27 cellular contexts compared by ENCODE assay signal in the genomic region with DNA sequence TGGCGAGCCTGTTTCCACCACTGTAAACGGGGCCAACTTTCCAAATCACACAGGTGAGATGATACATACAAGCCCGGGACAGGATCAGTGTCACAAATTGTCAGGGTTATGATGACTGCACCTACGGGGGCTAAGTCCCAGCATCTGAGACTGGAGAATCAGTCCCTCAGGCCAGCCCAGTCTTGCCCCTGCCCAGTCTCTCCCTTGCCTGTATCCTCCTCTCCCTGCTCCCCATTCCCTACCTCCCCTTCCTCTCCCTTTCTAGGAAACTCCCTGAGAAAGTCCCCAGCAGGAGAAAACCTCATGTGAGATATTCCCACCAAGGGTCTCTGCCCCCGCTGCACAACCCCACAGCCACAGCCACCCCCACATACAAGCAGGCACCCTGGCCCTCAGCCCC. TPM values are rescaled to one million over a fixed set of nuclear protein-coding genes. Genes with fewer than 3 reads are reported as not detected.
DNase-seq lines count a peak whose midpoint lies in the region; ATAC-seq and TF ChIP-seq lines count a peak whose summit lies in the region.
"Had no signal": no experiment of that assay in that cellular context is flagged by ENCODE, and none has a peak within 500 bp of the region (broad histone marks: within the 10 kb centered on the region; RNA-seq: fewer than 3 reads in every experiment).

No MANE protein-coding gene starts in this region.

- H3F3A ChIP-seq in PC-3 (ENCODE audit: low read length, unreplicated experiment), result no peaks in the 10 kb centered on the region

- H3K27me3 ChIP-seq in Panc1 (ENCODE audit: control insufficient read depth, insufficient read depth, low read length), result no peaks in the 10 kb centered on the region
- no peaks in the 10 kb centered on the region for H3K27me3 ChIP-seq in brain microvascular endothelial cell (replicated peaks)
- H3K27me3 ChIP-seq in tibial nerve, result no peaks in the 10 kb centered on the region
- no peaks in the 10 kb centered on the region for H3K27me3 ChIP-seq in PC-3 (ENCODE audit: low read length)

- no peak for TF ChIP-seq CTCF in Panc1 (IDR thresholded peaks at IDR 0.05)
- TF ChIP-seq CTCF in brain microvascular endothelial cell (IDR thresholded peaks at IDR 0.05; ENCODE audit: low read depth, low read length, missing control alignments), result no peak
- no peak for TF ChIP-seq CTCF in nephron (IDR thresholded peaks at IDR 0.05; ENCODE audit: unreplicated experiment in 3 of 3)
- no peak for TF ChIP-seq CTCF in tibial nerve (IDR thresholded peaks at IDR 0.05)
- TF ChIP-seq CTCF in PC-3 (conservative IDR thresholded peaks at IDR 0.05; ENCODE audit: low read depth, low read length), result no peak

- DNase-seq in Panc1 (ENCODE audit: low read depth, low spot score) (no peak), brain microvascular endothelial cell (no peak), tibial nerve (ENCODE audit: low spot score in 2 of 2) (no peak), EL (no peak), PC-3 (no peak)
- no peak for DNase-seq in activated CD4-positive, alpha-beta T cell treated with anti-CD3 and anti-CD28 coated beads for 4 hours
- DNase-seq: activated naive CD8-positive, alpha-beta T cell treated with anti-CD3 and anti-CD28 coated beads for 36 hours; dermis blood vessel endothelial cell; DMS79; foreskin fibroblast; HCEC 1CT; NCI-H1436 treated with DMSO at 0.1 percent for 48 hours; NCI-H2171; OCI-M1; posterior cingulate gyrus; small intestine; stimulated activated CD4-positive, alpha-beta T cell treated with anti-CD3 and anti-CD28 coated beads, Interleukin-4, amount 100 ng/mL, for 1 hour; stimulated activated naive CD8-positive, alpha-beta T cell treated with anti-CD3 and anti-CD28 coated beads, Interleukin-15, amount 100 ng/mL, for 72 hours; T1000 had no signal

- H2AFZ ChIP-seq in PC-3 (ENCODE audit: low read length), result no peak overlapping the region

- H3K27me3 Mint-ChIP-seq in nephron (ENCODE audit: low read depth), result peaks cover 8% of the 10 kb centered on the region

- ATAC-seq in Panc1, result no peak
- ATAC-seq in PC-3, result no peak
- ATAC-seq: activated CD4-positive, CD25-positive, alpha-beta regulatory T cell treated with anti-CD3 and anti-CD28 coated beads, Interleukin-2, amount 50 U/mL, for 24 hours; stimulated activated naive CD8-positive, alpha-beta T cell treated with anti-CD3 and anti-CD28 coated beads, Interleukin-15, amount 100 ng/mL, for 72 hours had no signal

- H3K27ac Mint-ChIP-seq in nephron, result peak overlapping the region; percentile 97 to 99 (median 97)
- H3K27ac Mint-ChIP-seq: activated naive CD8-positive, alpha-beta T cell treated with anti-CD3 and anti-CD28 coated beads for 36 hours; activated T-helper 1 cell treated with anti-CD3 and anti-CD28 coated beads, Interleukin-12 subunit alpha, Interleukin-12 subunit beta, Interleukin-2, Interleukin-4 antibody, amounts not matched to agents 30 ng/mL and 10 ng/mL and 1 ng/mL, durations not matched to agents 14 hours and 24 hours and 36 hours had no signal

- H3K9ac ChIP-seq in PC-3 (ENCODE audit: low read length), result no peak overlapping the region

- no peak for TF ChIP-seq POLR2A in tibial nerve (IDR thresholded peaks at IDR 0.05)

- intact Hi-C loops in Panc1 (cut with micrococcal nuclease; ENCODE audit: unreplicated experiment), result no loop called here
- intact Hi-C loops in PC-3 (cut with micrococcal nuclease), result no loop called here

- H3K4me3 ChIP-seq in Panc1 (ENCODE audit: low read depth in 2 of 2, low read length in 2 of 2) (peak overlapping the region in 1 of 2 experiments; percentile 0; a peak in 2 of 4 replicates), brain microvascular endothelial cell (ENCODE audit: low read depth, low read length) (peak overlapping the region; percentile 46), tibial nerve (peak overlapping the region; percentile 21 to 54 (median 32)), PC-3 (ENCODE audit: low read length) (no peak overlapping the region)
- H3K4me3 ChIP-seq: SK-N-MC had no signal

- H3K4me1 ChIP-seq in Panc1 (ENCODE audit: control insufficient read depth, insufficient read depth, low read length), result peaks cover 60% of the 10 kb centered on the region
- H3K4me1 ChIP-seq in tibial nerve, result peaks cover 0 to 68% (median 12%) of the 10 kb centered on the region in 4 donors
- H3K4me1 ChIP-seq in PC-3 (ENCODE audit: insufficient read depth, low read length), result peaks cover 19% of the 10 kb centered on the region

- in situ Hi-C loops in Panc1 (cut with HindIII; ENCODE audit: low pct_unique_long_range_greater_than_20kb, low sequenced_read_pairs), result no loop called here
- in situ Hi-C loops in brain microvascular endothelial cell (cut with HindIII; ENCODE audit: low pct_ligation_motif_present, low sequenced_read_pairs), result no loop called here

- H3K9me3 ChIP-seq in Panc1 (ENCODE audit: control insufficient read depth, insufficient read depth, low read depth, low read length) (no peaks in the 10 kb centered on the region), tibial nerve (no peaks in the 10 kb centered on the region), PC-3 (ENCODE audit: low read length) (no peaks in the 10 kb centered on the region)

- H3K36me3 Mint-ChIP-seq in nephron (ENCODE audit: low read depth), result no peaks in the 10 kb centered on the region
- H3K36me3 Mint-ChIP-seq: activated naive CD8-positive, alpha-beta T cell treated with anti-CD3 and anti-CD28 coated beads for 36 hours had no signal

- peaks cover 31% of the 10 kb centered on the region for H3K4me1 Mint-ChIP-seq in nephron
- H3K4me1 Mint-ChIP-seq: activated naive CD8-positive, alpha-beta T cell treated with anti-CD3 and anti-CD28 coated beads for 36 hours; stimulated activated naive CD8-positive, alpha-beta T cell treated with anti-CD3 and anti-CD28 coated beads, Interleukin-15, amount 100 ng/mL, for 72 hours had no signal

- H3K4me2 ChIP-seq in PC-3 (ENCODE audit: low read length), result no peak overlapping the region

- peak overlapping the region; percentile 84 for H3K27ac ChIP-seq in Panc1 (ENCODE audit: low read length)
- peak overlapping the region; percentile 99 for H3K27ac ChIP-seq in brain microvascular endothelial cell
- peak overlapping the region in 2 of 4 donors; percentile 73 to 82 for H3K27ac ChIP-seq in tibial nerve
- no peak overlapping the region for H3K27ac ChIP-seq in PC-3 (ENCODE audit: low read length)
- H3K27ac ChIP-seq: HL-60, SK-N-MC had no signal

- POLR2A ChIA-PET in Panc1 (lab: Charles Lee) (no interaction called here), PC-3 (lab: Charles Lee; ENCODE audit: unreplicated experiment) (no interaction called here)

- H3K9me2 ChIP-seq in PC-3 (replicated peaks; ENCODE audit: low read length), result no peaks in the 10 kb centered on the region

- CTCF ChIA-PET in Panc1 (lab: Charles Lee), result interaction anchor here (0.6 kb wide), 1 partner anchor 402 kb away, joined by 4 read pairs; no protein-coding TSS in a partner anchor
- CTCF ChIA-PET in PC-3 (lab: Charles Lee), result no interaction called here

- BruUV-seq in Panc1 (replicated peaks; lab: Mats Ljungman, UMichigan) (no TSS peak), PC-3 (replicated peaks; lab: Mats Ljungman, UMichigan) (no TSS peak)

- no peaks in the 10 kb centered on the region for H3K9me3 Mint-ChIP-seq in nephron
- H3K9me3 Mint-ChIP-seq: activated naive CD8-positive, alpha-beta T cell treated with anti-CD3 and anti-CD28 coated beads for 36 hours; activated T-helper 1 cell treated with anti-CD3 and anti-CD28 coated beads, Interleukin-12 subunit alpha, Interleukin-12 subunit beta, Interleukin-2, Interleukin-4 antibody, amounts not matched to agents 30 ng/mL and 10 ng/mL and 1 ng/mL, durations not matched to agents 14 hours and 24 hours and 36 hours; stimulated activated naive CD8-positive, alpha-beta T cell treated with anti-CD3 and anti-CD28 coated beads, Interleukin-15, amount 100 ng/mL, for 72 hours had no signal

- H3K79me2 ChIP-seq in PC-3 (ENCODE audit: low read length), result no peaks in the 10 kb centered on the region

- H3K36me3 ChIP-seq in Panc1 (ENCODE audit: control insufficient read depth, insufficient read depth, low read length) (no peaks in the 10 kb centered on the region), brain microvascular endothelial cell (replicated peaks) (no peaks in the 10 kb centered on the region), tibial nerve (no peaks in the 10 kb centered on the region), PC-3 (ENCODE audit: low read depth, low read length) (no peaks in the 10 kb centered on the region)

- WGBS in tibial nerve, 2 donors, result 63 to 68% methylated on average over 2 to 5 of the region's 5 CpGs

- peak overlapping the region; percentile 77 to 82 (median 81) for H3K4me3 Mint-ChIP-seq in nephron
- H3K4me3 Mint-ChIP-seq: activated naive CD8-positive, alpha-beta T cell treated with anti-CD3 and anti-CD28 coated beads for 36 hours; activated T-helper 1 cell treated with anti-CD3 and anti-CD28 coated beads, Interleukin-12 subunit alpha, Interleukin-12 subunit beta, Interleukin-2, Interleukin-4 antibody, amounts not matched to agents 30 ng/mL and 10 ng/mL and 1 ng/mL, durations not matched to agents 14 hours and 24 hours and 36 hours; stimulated activated naive CD8-positive, alpha-beta T cell treated with anti-CD3 and anti-CD28 coated beads, Interleukin-15, amount 100 ng/mL, for 72 hours had no signal

- H4K20me1 ChIP-seq in PC-3 (ENCODE audit: low read length), result no peaks in the 10 kb centered on the region

- TF ChIP-seq EP300 in tibial nerve (IDR thresholded peaks at IDR 0.05), result no peak

RNA-seq across cellular contexts. Expression of gene FOXS1, which starts 1.5 kb away (rescaled TPM):
- total RNA-seq in Panc1 (2021; ENCODE audit: unreplicated experiment) (6.3 TPM), tibial nerve (10 to 100 TPM in 1 of 4 donors, 1 to 10 TPM in 3; 3.0 to 11.8 (median 8.0) TPM), PC-3 (2014; rRNA removed) (not detected in 2 replicates)
- polyA plus RNA-seq in Panc1 (2012; ENCODE audit: insufficient read length), result 6.0 TPM
- total RNA-seq: activated CD8-positive, alpha-beta memory T cell treated with anti-CD3 and anti-CD28 coated beads for 36 hours; activated naive CD8-positive, alpha-beta T cell treated with anti-CD3 and anti-CD28 coated beads for 36 hours; activated T-helper 1 cell treated with anti-CD3 and anti-CD28 coated beads, Interleukin-12 subunit alpha, Interleukin-12 subunit beta, Interleukin-2, Interleukin-4 antibody, amounts not matched to agents 30 ng/mL and 10 ng/mL and 1 ng/mL, durations not matched to agents 14 hours and 24 hours and 36 hours; bronchial epithelial cell; dermis blood vessel endothelial cell had no signal

RNA-seq across cellular contexts. Expression of gene MYLK2, which starts 24.7 kb away (rescaled TPM):
- 0.87 TPM for total RNA-seq in Panc1 (2021; ENCODE audit: unreplicated experiment)
- 0.15 TPM for polyA plus RNA-seq in Panc1 (2012; ENCODE audit: insufficient read length)
- 1 to 10 TPM in 1 of 4 donors, under 1 TPM in 1, not detected in 2; 0.66 to 1.3 TPM for total RNA-seq in tibial nerve
- total RNA-seq in PC-3 (2014; rRNA removed), result 1.7 TPM in 2 replicates
- total RNA-seq: bronchial epithelial cell had no signal

RNA-seq across cellular contexts. Expression of gene DUSP15, which starts 26.4 kb away (rescaled TPM):
- total RNA-seq in Panc1 (2021; ENCODE audit: unreplicated experiment) (23.6 TPM), tibial nerve (10 to 100 TPM; 31.8 to 61.3 (median 44.6) TPM), PC-3 (2014; rRNA removed) (not detected in 2 replicates)
- 16.1 TPM for polyA plus RNA-seq in Panc1 (2012; ENCODE audit: insufficient read length)
- total RNA-seq: activated CD8-positive, alpha-beta memory T cell treated with anti-CD3 and anti-CD28 coated beads for 36 hours; activated naive CD8-positive, alpha-beta T cell treated with anti-CD3 and anti-CD28 coated beads for 36 hours; activated T-helper 1 cell treated with anti-CD3 and anti-CD28 coated beads, Interleukin-12 subunit alpha, Interleukin-12 subunit beta, Interleukin-2, Interleukin-4 antibody, amounts not matched to agents 30 ng/mL and 10 ng/mL and 1 ng/mL, durations not matched to agents 14 hours and 24 hours and 36 hours; bronchial epithelial cell had no signal

RNA-seq across cellular contexts. Expression of gene TTLL9, which starts 26.6 kb away (rescaled TPM):
- total RNA-seq in Panc1 (2021; ENCODE audit: unreplicated experiment) (2.1 TPM), tibial nerve (1 to 10 TPM; 2.8 to 3.7 (median 3.1) TPM), PC-3 (2014; rRNA removed) (not detected in 2 replicates)
- 3.1 TPM for polyA plus RNA-seq in Panc1 (2012; ENCODE audit: insufficient read length)
- total RNA-seq: activated CD8-positive, alpha-beta memory T cell treated with anti-CD3 and anti-CD28 coated beads for 36 hours; activated naive CD8-positive, alpha-beta T cell treated with anti-CD3 and anti-CD28 coated beads for 36 hours; activated T-helper 1 cell treated with anti-CD3 and anti-CD28 coated beads, Interleukin-12 subunit alpha, Interleukin-12 subunit beta, Interleukin-2, Interleukin-4 antibody, amounts not matched to agents 30 ng/mL and 10 ng/mL and 1 ng/mL, durations not matched to agents 14 hours and 24 hours and 36 hours; bronchial epithelial cell; dermis blood vessel endothelial cell; M059J had no signal

Comparison
In these comparisons a context has a peak if more than half of its experiments do, and no peak if none do; other contexts are left out.
1. RNA of gene DUSP15, which starts 26.4 kb away (total RNA-seq): 31.8 to 61.3 TPM in tibial nerve and 23.6 TPM in Panc1 (single experiment); not detected in PC-3; every median in the first group is over 10 times any median in the second.